Comparison of ENCODE assay signal across 8 cellular contexts in the genomic region with DNA sequence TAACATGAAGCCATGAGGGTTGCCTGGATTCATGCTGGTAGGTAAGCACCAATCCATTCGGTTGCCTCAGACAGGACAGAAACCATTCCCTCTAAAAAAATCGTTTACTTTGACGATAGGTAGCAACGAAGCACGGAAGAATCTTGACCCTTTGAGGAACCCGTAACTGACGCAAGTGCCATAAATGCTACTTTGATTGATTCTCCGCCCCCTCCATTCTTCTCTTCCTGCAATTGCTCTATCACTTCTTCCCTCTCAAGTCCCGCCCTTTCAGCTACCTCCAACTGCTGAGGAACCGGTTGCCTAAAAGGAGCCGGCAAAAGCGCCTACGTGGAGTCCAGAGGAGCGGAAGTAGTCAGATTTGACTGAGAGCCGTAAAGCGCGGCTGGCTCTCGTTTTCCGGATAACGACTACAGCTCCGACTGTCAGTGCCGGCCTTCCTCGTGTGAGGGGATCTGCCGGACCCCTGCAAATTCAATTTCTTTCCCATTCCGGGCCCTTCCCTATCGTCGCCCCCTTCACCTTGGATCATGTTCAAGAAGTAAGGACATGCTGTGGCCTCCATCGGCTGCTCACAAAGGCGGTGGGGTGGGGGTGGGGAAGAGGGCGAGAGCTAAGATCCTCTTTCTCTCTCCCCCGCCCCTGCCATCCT.
DNase-seq lines count a peak whose midpoint lies in the region; ATAC-seq and TF ChIP-seq lines count a peak whose summit lies in the region.

A gene with protein sequence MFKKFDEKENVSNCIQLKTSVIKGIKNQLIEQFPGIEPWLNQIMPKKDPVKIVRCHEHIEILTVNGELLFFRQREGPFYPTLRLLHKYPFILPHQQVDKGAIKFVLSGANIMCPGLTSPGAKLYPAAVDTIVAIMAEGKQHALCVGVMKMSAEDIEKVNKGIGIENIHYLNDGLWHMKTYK (plus strand): TSS at position 395 of the 652 bp plus-strand sequence. CDS start 136 bp downstream, at position 531.

- peak; percentile 97 for ATAC-seq in stimulated activated naive CD8-positive, alpha-beta T cell treated with anti-CD3 and anti-CD28 coated beads, Interleukin-15, amount 100 ng/mL, for 72 hours

- peaks cover 12% of the 10 kb centered on the region for H3K4me1 Mint-ChIP-seq in nephron progenitor cell
- no peaks in the 10 kb centered on the region for H3K4me1 Mint-ChIP-seq in stimulated activated naive CD8-positive, alpha-beta T cell treated with anti-CD3 and anti-CD28 coated beads, Interleukin-15, amount 100 ng/mL, for 72 hours

- H3K4me3 Mint-ChIP-seq in nephron progenitor cell: peak within 1 kb of the TSS; percentile 95
- peak within 1 kb of the TSS; percentile 97 to 99 for H3K4me3 Mint-ChIP-seq in stimulated activated naive CD8-positive, alpha-beta T cell treated with anti-CD3 and anti-CD28 coated beads, Interleukin-15, amount 100 ng/mL, for 72 hours

- DNase-seq in EL: peak; percentile 95
- peak; percentile 53 for DNase-seq in GOT3 (lab: John Stamatoyannopoulos, UW)
- DNase-seq in LoVo (ENCODE audit: low spot score): peak; percentile 82
- DNase-seq in SHP77 (lab: John Stamatoyannopoulos, UW): peak; percentile 84 to 89
- DNase-seq in activated effector memory CD4-positive, alpha-beta T cell treated with Interleukin-2 at 50 U/mL for 16 hours: peak; percentile 67
- peak; percentile 93 for DNase-seq in fibroblast of the conjunctiva (ENCODE audit: low read depth)
- DNase-seq in nephron progenitor cell: peak; percentile 67
- peak; percentile 68 to 85 for DNase-seq in stimulated activated naive CD8-positive, alpha-beta T cell treated with anti-CD3 and anti-CD28 coated beads, Interleukin-15, amount 100 ng/mL, for 72 hours

- TF ChIP-seq CTCF in nephron progenitor cell (IDR thresholded peaks at IDR 0.05): no peak

- peaks cover 45% of the 10 kb centered on the region for H3K9me3 Mint-ChIP-seq in nephron progenitor cell
- no peaks in the 10 kb centered on the region for H3K9me3 Mint-ChIP-seq in stimulated activated naive CD8-positive, alpha-beta T cell treated with anti-CD3 and anti-CD28 coated beads, Interleukin-15, amount 100 ng/mL, for 72 hours

- H3K36me3 Mint-ChIP-seq in nephron progenitor cell (ENCODE audit: low read depth): peaks cover 5% of the 10 kb centered on the region

- peaks cover 8% of the 10 kb centered on the region for H3K27me3 Mint-ChIP-seq in nephron progenitor cell (ENCODE audit: low read depth, poor library complexity)
- H3K27me3 Mint-ChIP-seq in stimulated activated naive CD8-positive, alpha-beta T cell treated with anti-CD3 and anti-CD28 coated beads, Interleukin-15, amount 100 ng/mL, for 72 hours: no peaks in the 10 kb centered on the region

- H3K27ac Mint-ChIP-seq in nephron progenitor cell: peak within 1 kb of the TSS; percentile 97
- H3K27ac Mint-ChIP-seq in stimulated activated naive CD8-positive, alpha-beta T cell treated with anti-CD3 and anti-CD28 coated beads, Interleukin-15, amount 100 ng/mL, for 72 hours: peak within 1 kb of the TSS; percentile 99

Comparison
In these comparisons a context has a peak if more than half of its experiments do, and no peak if none do; other contexts are left out.
1. Peak in every context shown above with its lines: DNase-seq and ATAC-seq.